Comparison of ENCODE assay signal across 8 cellular contexts in the genomic region with DNA sequence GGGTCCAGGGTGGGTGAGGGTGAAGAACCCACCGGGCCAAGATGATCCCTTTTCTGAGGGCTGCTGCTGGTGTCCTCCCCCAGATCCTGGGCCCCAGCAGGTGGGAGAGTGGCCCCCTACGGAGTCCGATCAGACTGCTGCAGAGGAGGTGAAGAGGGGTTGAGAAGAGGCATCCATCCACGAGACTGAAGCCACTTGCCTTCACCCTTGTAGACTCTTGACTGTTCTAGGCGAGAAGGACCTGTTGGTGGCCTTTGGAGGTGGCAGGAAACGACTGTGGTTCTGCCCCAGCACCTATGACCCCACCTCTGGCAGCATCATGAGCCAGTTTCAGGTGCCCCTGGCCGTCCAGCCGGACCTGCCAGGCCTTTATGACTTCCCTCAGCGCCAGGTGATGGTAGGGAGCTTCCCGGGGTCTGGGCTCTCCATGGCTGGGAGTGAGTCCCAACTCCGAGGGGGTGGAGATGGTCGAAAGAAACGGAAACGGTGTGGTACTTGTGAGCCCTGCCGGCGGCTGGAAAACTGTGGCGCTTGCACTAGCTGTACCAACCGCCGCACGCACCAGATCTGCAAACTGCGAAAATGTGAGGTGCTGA. TPM values are rescaled to one million over a fixed set of nuclear protein-coding genes. Genes with fewer than 3 reads are reported as not detected.
DNase-seq lines count a peak whose midpoint lies in the region; ATAC-seq and TF ChIP-seq lines count a peak whose summit lies in the region.

No MANE protein-coding gene starts in this region.

- no peaks in the 10 kb centered on the region for H3K27me3 Mint-ChIP-seq in memory B cell

- TF ChIP-seq CTCF in ovary (IDR thresholded peaks at IDR 0.05) = no peak

- H3K4me1 Mint-ChIP-seq in memory B cell = peaks cover 60% of the 10 kb centered on the region

- H3K36me3 ChIP-seq in urinary bladder (ENCODE audit: insufficient read depth) (no peaks in the 10 kb centered on the region), ovary (no peaks in the 10 kb centered on the region)

- H3K9me3 Mint-ChIP-seq in activated naive CD4-positive, alpha-beta T cell treated with anti-CD3 and anti-CD28 coated beads, Interleukin-2, amount 50 U/mL, for 72 hours = peaks cover 0 to 5% of the 10 kb centered on the region in 2 donors
- H3K9me3 Mint-ChIP-seq in memory B cell = peaks cover 2% of the 10 kb centered on the region

- H3K27me3 ChIP-seq in ovary = no peaks in the 10 kb centered on the region

- H3K9me3 ChIP-seq in ovary = no peaks in the 10 kb centered on the region

- peak; percentile 42 for DNase-seq in stimulated activated CD4-positive, alpha-beta T cell treated with anti-CD3 and anti-CD28 coated beads, Interleukin-12 subunit alpha, Interleukin-12 subunit beta, amount 100 ng/mL, for 4 hours
- DNase-seq in stimulated activated CD4-positive, alpha-beta T cell treated with anti-CD3 and anti-CD28 coated beads, Interleukin-2, amount 100 ng/mL, for 48 hours = no peak
- DNase-seq in activated naive CD4-positive, alpha-beta T cell treated with anti-CD3 and anti-CD28 coated beads, Interleukin-2, amount 50 U/mL, for 72 hours (ENCODE audit: low spot score in 2 of 2) = peak in 1 of 2 donors; percentile 72
- DNase-seq in memory B cell (ENCODE audit: low spot score in 2 of 2) (peak in 1 of 2 donors; percentile 21), GM19238 (ENCODE audit: insufficient read length, low spot score) (no peak), ovary (no peak)

- no peak for TF ChIP-seq EP300 in ovary (IDR thresholded peaks at IDR 0.05)

- no peak for TF ChIP-seq POLR2A in ovary (IDR thresholded peaks at IDR 0.05)

- peak; percentile 27 to 53 for ATAC-seq in activated naive CD4-positive, alpha-beta T cell treated with anti-CD3 and anti-CD28 coated beads, Interleukin-2, amount 50 U/mL, for 72 hours
- ATAC-seq in memory B cell (ENCODE audit: low read depth) = no peak
- no peak for ATAC-seq in HG02588 (IDR thresholded peaks at IDR 0.05; ENCODE audit: unreplicated experiment)

- H3K4me1 ChIP-seq in urinary bladder (ENCODE audit: insufficient read depth) = no peaks in the 10 kb centered on the region
- H3K4me1 ChIP-seq in ovary (ENCODE audit: insufficient read depth) = peaks cover 16% of the 10 kb centered on the region

- H3K36me3 Mint-ChIP-seq in activated naive CD4-positive, alpha-beta T cell treated with anti-CD3 and anti-CD28 coated beads, Interleukin-2, amount 50 U/mL, for 72 hours = peaks cover 36 to 44% of the 10 kb centered on the region in 2 donors
- H3K36me3 Mint-ChIP-seq in memory B cell = peaks cover 18% of the 10 kb centered on the region

- peak overlapping the region; percentile 80 for H3K4me3 ChIP-seq in urinary bladder (ENCODE audit: low read depth, low read length)
- H3K4me3 ChIP-seq in ovary = no peak overlapping the region

- intact Hi-C loops in ovary (cut with DNase I) = no loop called here

- H3K27ac ChIP-seq in urinary bladder (ENCODE audit: low read depth) (no peak overlapping the region), ovary (no peak overlapping the region)

- peak overlapping the region; percentile 53 to 87 for H3K27ac Mint-ChIP-seq in activated naive CD4-positive, alpha-beta T cell treated with anti-CD3 and anti-CD28 coated beads, Interleukin-2, amount 50 U/mL, for 72 hours
- H3K27ac Mint-ChIP-seq in memory B cell = peak overlapping the region; percentile 91

- WGBS in urinary bladder = 86% methylated on average over 21 of the region's 21 CpGs
- WGBS in ovary, 3 donors = 88 to 91% (median 89%) methylated on average over 20 to 21 of the region's 21 CpGs

- peak overlapping the region; percentile 86 for H3K4me3 Mint-ChIP-seq in memory B cell

RNA-seq across cellular contexts. Expression of gene TET3, which starts 1.5 kb away (rescaled TPM):
- total RNA-seq in activated naive CD4-positive, alpha-beta T cell treated with anti-CD3 and anti-CD28 coated beads, Interleukin-2, amount 50 U/mL, for 72 hours = 10 to 100 TPM; 15.9 to 24.7 TPM
- total RNA-seq in urinary bladder (9.1 TPM), ovary (10 to 100 TPM in 2 of 7 donors, 1 to 10 TPM in 5; 5.1 to 13.5 (median 7.9) TPM)
- polyA plus RNA-seq in urinary bladder (2.5 TPM), ovary (1 to 10 TPM; 2.6 to 3.3 TPM)

RNA-seq across cellular contexts. Expression of gene DGUOK, which starts 59.5 kb away (rescaled TPM):
- 10 to 100 TPM; 75.5 to 89.1 TPM for total RNA-seq in activated naive CD4-positive, alpha-beta T cell treated with anti-CD3 and anti-CD28 coated beads, Interleukin-2, amount 50 U/mL, for 72 hours
- 34.2 TPM for total RNA-seq in urinary bladder
- polyA plus RNA-seq in urinary bladder = 82.5 TPM
- total RNA-seq in ovary = 10 to 100 TPM; 45.8 to 66.2 (median 52.4) TPM
- polyA plus RNA-seq in ovary = 10 to 100 TPM; 70.7 to 84.1 TPM

Comparison
In these comparisons a context has a peak if more than half of its experiments do, and no peak if none do; other contexts are left out.
1. ATAC-seq: peak in activated naive CD4-positive, alpha-beta T cell treated with anti-CD3 and anti-CD28 coated beads, Interleukin-2, amount 50 U/mL, for 72 hours (2 of 2); none in memory B cell (single experiment) and HG02588 (single experiment).